In the genomic region with DNA sequence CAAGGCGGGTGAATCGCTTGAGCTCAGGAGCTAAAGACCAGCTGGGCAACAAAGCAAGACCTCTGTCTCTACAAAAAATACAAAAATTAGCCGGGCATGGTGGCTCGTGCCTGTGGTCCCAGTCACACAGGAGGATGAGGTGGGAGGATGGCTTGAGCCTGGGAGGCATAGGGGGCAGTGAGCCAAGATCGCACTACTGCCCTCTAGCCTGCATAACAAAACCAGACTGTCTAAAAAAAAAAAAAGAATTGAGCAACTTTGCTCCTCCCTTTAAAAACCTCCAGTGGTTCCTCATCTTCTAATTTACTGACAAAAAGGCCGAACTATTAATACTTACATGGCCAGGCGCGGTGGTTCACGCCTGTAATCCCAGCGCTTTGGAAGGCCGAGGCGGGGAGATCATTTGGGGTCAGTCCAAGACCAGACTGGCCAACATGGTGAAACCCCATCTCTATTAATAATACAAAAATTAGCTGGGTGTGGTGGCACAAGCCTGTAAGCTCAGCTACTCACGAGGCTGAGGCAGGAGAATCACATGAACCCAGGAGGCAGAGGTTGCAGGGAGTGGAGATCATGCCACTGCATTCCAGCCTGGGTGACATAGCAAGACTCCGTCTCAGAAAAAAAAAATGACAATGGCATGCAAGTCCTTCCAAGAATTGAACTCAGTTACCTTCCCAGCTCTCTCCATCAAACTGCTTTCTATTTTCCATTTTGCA, we compare ENCODE assay signal across 8 cellular contexts. TPM values are rescaled to one million over a fixed set of nuclear protein-coding genes. Genes with fewer than 3 reads are reported as not detected.
DNase-seq lines count a peak whose midpoint lies in the region; ATAC-seq and TF ChIP-seq lines count a peak whose summit lies in the region.

No MANE protein-coding gene starts in this region.

- peaks cover 98% of the 10 kb centered on the region for H3K79me2 ChIP-seq in mammary epithelial cell (ENCODE audit: insufficient read depth, low read length)

- POLR2A ChIA-PET in GM10248 (lab: Yijun Ruan, JAX): interaction anchor here (0.7 kb wide), 2 partner anchors 405 to 450 kb away, joined by 3 to 5 read pairs; partner anchors contain the start of gene SRP9

- no peak overlapping the region for H3K4me3 ChIP-seq in mammary epithelial cell (replicated peaks in 1 of 3; ENCODE audit: insufficient read depth in 1 of 3, low read depth in 2 of 3, low read length in 3 of 3)
- no peak overlapping the region for H3K4me3 ChIP-seq in right lobe of liver

- H3K4me1 ChIP-seq in mammary epithelial cell (ENCODE audit: insufficient read depth, low read length) (peaks cover 29% of the 10 kb centered on the region), right lobe of liver (peaks cover 0 to 32% (median 8%) of the 10 kb centered on the region in 4 donors)

- no peaks in the 10 kb centered on the region for H4K20me1 ChIP-seq in mammary epithelial cell (ENCODE audit: insufficient read depth, low read length)

- peak overlapping the region; percentile 21 for H3K4me2 ChIP-seq in mammary epithelial cell (ENCODE audit: insufficient read depth, low read depth, low read length)

- dilution Hi-C loops in mammary epithelial cell (cut with HindIII; ENCODE audit: low sequenced_read_pairs): no loop called here

- in situ Hi-C loops in mammary epithelial cell (cut with MboI; ENCODE audit: low sequenced_read_pairs in 2 of 2): loop anchor here in 1 of 2 donors (10.0 kb wide), 1 partner anchor 47 kb away; no protein-coding TSS in a partner anchor

- H3K27ac ChIP-seq in mammary epithelial cell (ENCODE audit: insufficient read depth, low read depth, low read length) (no peak overlapping the region), right lobe of liver (no peak overlapping the region)

- BruUV-seq in mammary epithelial cell (replicated peaks; lab: Mats Ljungman, UMichigan): no TSS peak

- no peak for TF ChIP-seq POLR2A in right lobe of liver (IDR thresholded peaks at IDR 0.05)

- H3K36me3 ChIP-seq in mammary epithelial cell (ENCODE audit: insufficient read depth, low read length): peaks cover 7% of the 10 kb centered on the region
- H3K36me3 ChIP-seq in right lobe of liver: peaks cover 0 to 5% (median 1%) of the 10 kb centered on the region in 4 donors

- H2AFZ ChIP-seq in mammary epithelial cell (ENCODE audit: low read depth, low read length): no peak overlapping the region

- CTCF ChIA-PET in GM10248 (lab: Yijun Ruan, JAX) (interaction anchor here (0.7 to 5.2 kb wide), 16 partner anchors 10 to 226 kb away, joined by 3 to 55 read pairs (median 6); partner anchors contain the start of genes LIN9 and PARP1), mammary epithelial cell (lab: Charles Lee; ENCODE audit: low non-redundant PET) (interaction anchor here (0.7 to 0.9 kb wide), 2 partner anchors 87 to 183 kb away, joined by 7 to 18 read pairs; no protein-coding TSS in a partner anchor)

- DNase-seq in GM10248 (ENCODE audit: extremely low spot score) (peak; percentile 30), NCI-H226 (peak; percentile 48), mammary epithelial cell (peak; percentile 50), right lobe of liver (peak; percentile 33 to 63 (median 53)), NCI-H1417 (lab: John Stamatoyannopoulos, UW) (no peak)

- no peak overlapping the region for H3K9ac ChIP-seq in mammary epithelial cell (ENCODE audit: insufficient read depth, low read length)

- TF ChIP-seq CTCF in GM10248 (IDR thresholded peaks at IDR 0.05; ENCODE audit: control extremely low read depth, extremely low read depth, low read depth, missing control alignments) (peak; percentile 30), mammary epithelial cell (conservative IDR thresholded peaks at IDR 0.05 in 1 of 2, IDR thresholded peaks at IDR 0.05 in 1 of 2; ENCODE audit: extremely low read depth in 1 of 2, insufficient read depth in 1 of 2, low read depth in 1 of 2, low read length in 2 of 2) (peak; percentile 26 to 43), right lobe of liver (IDR thresholded peaks at IDR 0.05) (peak in 3 of 4 donors; percentile 42 to 50 (median 50))

- intact Hi-C loops in mammary epithelial cell (cut with micrococcal nuclease): no loop called here
- intact Hi-C loops in right lobe of liver (cut with DNase I): no loop called here

- peak; percentile 47 to 62 (median 53) for ATAC-seq in right lobe of liver
- ATAC-seq in GM19467 (IDR thresholded peaks at IDR 0.05; ENCODE audit: unreplicated experiment): no peak
- ATAC-seq in GM21526 (IDR thresholded peaks at IDR 0.05; ENCODE audit: low FRiP score, unreplicated experiment): no peak
- no peak for ATAC-seq in GM18519 (IDR thresholded peaks at IDR 0.05; ENCODE audit: low FRiP score, unreplicated experiment)

- H3K27me3 ChIP-seq in mammary epithelial cell (ENCODE audit: insufficient read depth, low read length): no peaks in the 10 kb centered on the region
- H3K27me3 ChIP-seq in right lobe of liver: no peaks in the 10 kb centered on the region

- WGBS in mammary epithelial cell (ENCODE audit: low coverage, missing lambda C conversion rate): 64% methylated on average over 13 of the region's 14 CpGs
- 57% methylated on average over 13 of the region's 14 CpGs for WGBS in right lobe of liver (ENCODE audit: insufficient coverage, low coverage, low lambda C conversion rate, missing lambda C conversion rate)

- no peaks in the 10 kb centered on the region for H3K9me3 ChIP-seq in mammary epithelial cell (replicated peaks; ENCODE audit: insufficient read depth, low read length)
- no peaks in the 10 kb centered on the region for H3K9me3 ChIP-seq in right lobe of liver

RNA-seq across cellular contexts. Expression of gene ACBD3, which starts 4.4 kb away (rescaled TPM):
- total RNA-seq in mammary epithelial cell: 10 to 100 TPM; 50.3 to 53.2 TPM
- polyA plus RNA-seq in mammary epithelial cell: 21.4 TPM
- polyA minus RNA-seq in mammary epithelial cell: 27.1 TPM
- total RNA-seq in right lobe of liver: 10 to 100 TPM; 14.6 to 23.6 (median 17.5) TPM

RNA-seq across cellular contexts. Expression of gene MIXL1, which starts 41.3 kb away (rescaled TPM):
- total RNA-seq in mammary epithelial cell: not detected
- not detected for polyA plus RNA-seq in mammary epithelial cell
- polyA minus RNA-seq in mammary epithelial cell: not detected
- under 1 TPM in 1 of 6 experiments, not detected in 5; 0.29 TPM for total RNA-seq in right lobe of liver

Comparison
In these comparisons a context has a peak if more than half of its experiments do, and no peak if none do; other contexts are left out.
1. DNase-seq: peak in GM10248 (single experiment), NCI-H226 (single experiment), mammary epithelial cell (single experiment) and right lobe of liver (3 of 3); none in NCI-H1417 (0 of 3).
2. ATAC-seq: peak in right lobe of liver (4 of 4); none in GM19467 (single experiment), GM21526 (single experiment) and GM18519 (single experiment).
3. Peak in every context shown above with its lines, with median percentiles within 50 percentile points of each other: CTCF ChIP-seq.